12 cellular contexts compared by ENCODE assay signal in the genomic region with DNA sequence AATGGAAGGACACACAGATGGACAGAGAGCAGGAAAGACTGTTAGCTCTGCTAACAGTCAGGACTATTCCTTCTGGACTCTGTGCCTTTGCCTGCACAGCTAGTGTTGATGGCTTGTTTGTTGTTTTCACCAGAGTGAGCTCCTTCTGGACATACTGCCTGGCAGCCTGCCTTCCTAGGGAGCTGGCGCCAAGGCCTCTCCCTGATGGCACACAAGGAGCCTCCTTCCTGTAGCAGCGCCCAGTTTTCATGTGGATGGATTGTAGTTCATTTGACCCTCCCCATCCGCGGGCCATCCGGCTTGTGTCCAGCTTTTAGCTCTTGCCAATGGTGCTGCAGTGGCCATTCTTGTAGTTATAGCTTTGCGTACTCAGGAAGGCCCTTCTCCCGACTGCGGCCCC. TPM values are rescaled to one million over a fixed set of nuclear protein-coding genes. Genes with fewer than 3 reads are reported as not detected.
DNase-seq lines count a peak whose midpoint lies in the region; ATAC-seq and TF ChIP-seq lines count a peak whose summit lies in the region.
"Had no signal": no experiment of that assay in that cellular context is flagged by ENCODE, and none has a peak within 500 bp of the region (broad histone marks: within the 10 kb centered on the region; RNA-seq: fewer than 3 reads in every experiment).

No MANE protein-coding gene starts in this region.

- no peaks in the 10 kb centered on the region for H3K27me3 ChIP-seq in liver (ENCODE audit: control insufficient read depth in 4 of 4, insufficient read depth in 4 of 4, low read length in 3 of 4)

- H3K9me3 ChIP-seq in liver (ENCODE audit: control insufficient read depth in 4 of 4, low read length in 3 of 4) = no peaks in the 10 kb centered on the region
- H3K9me3 ChIP-seq: A549 had no signal

- intact Hi-C loops in Right ventricle myocardium inferior (cut with DNase I) = no loop called here
- intact Hi-C loops in cardiac septum (cut with DNase I) = no loop called here

- DNase-seq in Right ventricle myocardium inferior (ENCODE audit: missing footprints) (peak; percentile 83), cardiac septum (ENCODE audit: low spot score) (no peak)
- DNase-seq: activated CD8-positive, alpha-beta memory T cell treated with anti-CD3 and anti-CD28 coated beads, Interleukin-2, amount 10 ng/mL, durations not matched to agents 7 days and 5 days; GOT3 had no signal

- TF ChIP-seq CTCF in liver (IDR thresholded peaks at IDR 0.05; ENCODE audit: low read depth, low read length, missing input control) = no peak

- H3K9ac ChIP-seq in liver (ENCODE audit: low read depth in 1 of 2, low read length in 2 of 2) = no peak overlapping the region

- peak; percentile 55 for ATAC-seq in Right ventricle myocardium inferior
- no peak for ATAC-seq in HG02852 (IDR thresholded peaks at IDR 0.05; ENCODE audit: unreplicated experiment)
- no peak for ATAC-seq in HG02938 (IDR thresholded peaks at IDR 0.05; ENCODE audit: unreplicated experiment)
- no peak for ATAC-seq in HG03571 (IDR thresholded peaks at IDR 0.05; ENCODE audit: unreplicated experiment)
- ATAC-seq: A549; activated CD8-positive, alpha-beta memory T cell treated with anti-CD3 and anti-CD28 coated beads, Interleukin-2, amount 10 ng/mL, durations not matched to agents 7 days and 5 days had no signal

- H3K36me3 ChIP-seq in liver (ENCODE audit: control insufficient read depth in 4 of 4, insufficient read depth in 3 of 4, low read depth in 1 of 4, low read length in 3 of 4) = no peaks in the 10 kb centered on the region

- WGBS in liver = 60% methylated on average over 8 of the region's 8 CpGs

- peaks cover 2 to 29% (median 20%) of the 10 kb centered on the region in 4 donors for H3K4me1 ChIP-seq in liver (ENCODE audit: control insufficient read depth in 4 of 4, insufficient read depth in 4 of 4, low read length in 3 of 4)
- H3K4me1 ChIP-seq: A549 had no signal

- no peak overlapping the region for H3K4me3 ChIP-seq in liver (ENCODE audit: low read depth in 1 of 3, low read length in 3 of 3)
- H3K4me3 ChIP-seq: A549, skin epidermis had no signal

- peak overlapping the region; percentile 27 to 53 for H3K27ac ChIP-seq in liver (ENCODE audit: low read depth in 1 of 2, low read length in 2 of 2)
- H3K27ac ChIP-seq: A549, skin epidermis had no signal

- no peak for TF ChIP-seq RAD21 in liver (IDR thresholded peaks at IDR 0.05)

TF ChIP-seq in liver, 16 proteins besides CTCF, POLR2A, EP300 and RAD21:
- TF ChIP-seq HNF4A (conservative IDR thresholded peaks at IDR 0.05) = peak in 1 of 2 donors; percentile 60
- no peak for TF ChIP-seq EGR1 (IDR thresholded peaks at IDR 0.05; ENCODE audit: low read depth in 2 of 2)

RNA-seq across cellular contexts. Expression of a gene that starts 16.6 kb away (rescaled TPM):
- 29.0 TPM for total RNA-seq in Right ventricle myocardium inferior
- 24.3 TPM for total RNA-seq in cardiac septum
- total RNA-seq in liver = 10 to 100 TPM; 16.4 to 35.6 TPM
- 10 to 100 TPM in 1 of 2 donors, 1 to 10 TPM in 1; 7.4 to 20.2 TPM for polyA plus RNA-seq in liver

RNA-seq across cellular contexts. Expression of a gene that starts 18.4 kb away (rescaled TPM):
- total RNA-seq in Right ventricle myocardium inferior (0.54 TPM), cardiac septum (0.70 TPM), liver (under 1 TPM; 0.33 to 0.42 TPM)
- under 1 TPM; 0.22 to 0.56 TPM for polyA plus RNA-seq in liver
- total RNA-seq: T-helper 1 cell treated with Interleukin-12 subunit alpha and Interleukin-12 subunit beta and Interleukin-4 antibody, amounts not matched to agents 30 ng/mL and 1 ng/mL, for 36 hours had no signal

RNA-seq across cellular contexts. Expression of a gene that starts 21.9 kb away (rescaled TPM):
- total RNA-seq in Right ventricle myocardium inferior (not detected), cardiac septum (not detected), liver (under 1 TPM in 1 of 2 donors, not detected in 1; 0.09 TPM)
- polyA plus RNA-seq in liver = not detected
- total RNA-seq: activated CD8-positive, alpha-beta memory T cell treated with anti-CD3 and anti-CD28 coated beads, Interleukin-2, amount 10 ng/mL, durations not matched to agents 7 days and 5 days; astrocyte; T-helper 1 cell treated with Interleukin-12 subunit alpha and Interleukin-12 subunit beta and Interleukin-4 antibody, amounts not matched to agents 30 ng/mL and 1 ng/mL, for 36 hours had no signal
